ENCODE assay signal across 22 cellular contexts in the genomic region with DNA sequence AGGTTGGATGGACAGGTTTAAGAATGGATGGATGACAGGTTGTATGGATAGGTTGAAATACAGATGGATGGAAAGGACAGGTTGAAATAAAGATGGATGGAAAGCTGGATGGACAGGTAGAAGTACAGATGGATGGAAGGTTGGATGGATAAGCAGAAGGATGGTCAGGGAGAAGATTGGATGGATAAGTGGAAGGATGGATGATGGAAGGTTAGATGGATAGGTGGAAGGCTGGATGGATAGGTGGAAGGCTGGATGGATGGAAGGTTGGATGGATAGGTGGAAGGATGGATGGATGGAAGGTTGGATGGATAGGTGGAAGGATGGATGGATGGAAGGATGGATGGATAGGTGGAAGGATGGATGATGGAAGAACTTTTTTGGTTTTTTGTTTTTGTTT. TPM values are rescaled to one million over a fixed set of nuclear protein-coding genes. Genes with fewer than 3 reads are reported as not detected.
DNase-seq lines count a peak whose midpoint lies in the region; ATAC-seq and TF ChIP-seq lines count a peak whose summit lies in the region.
"Had no signal": no experiment of that assay in that cellular context is flagged by ENCODE, and none has a peak within 500 bp of the region (broad histone marks: within the 10 kb centered on the region; RNA-seq: fewer than 3 reads in every experiment).

No MANE protein-coding gene starts in this region.

- no peak overlapping the region for H3K27ac Mint-ChIP-seq in activated naive CD4-positive, alpha-beta T cell treated with anti-CD3 and anti-CD28 coated beads, Interleukin-2, amount 50 U/mL, for 24 hours
- H3K27ac Mint-ChIP-seq in Caco-2 (ENCODE audit: unreplicated experiment), result no peak overlapping the region
- peak overlapping the region; percentile 13 for H3K27ac Mint-ChIP-seq in activated naive CD8-positive, alpha-beta T cell treated with anti-CD3 and anti-CD28 coated beads, Interleukin-2, amount 50 U/mL, for 24 hours
- H3K27ac Mint-ChIP-seq in nephron progenitor cell, result no peak overlapping the region
- H3K27ac Mint-ChIP-seq in activated CD4-positive, alpha-beta memory T cell treated with anti-CD3 and anti-CD28 coated beads for 36 hours, result no peak overlapping the region
- H3K27ac Mint-ChIP-seq: IgD-negative memory B cell had no signal

- no TSS peak for BruUV-seq in Caco-2 (replicated peaks; lab: Mats Ljungman, UMichigan)

- peaks cover 6% of the 10 kb centered on the region for H3K27me3 Mint-ChIP-seq in activated naive CD4-positive, alpha-beta T cell treated with anti-CD3 and anti-CD28 coated beads, Interleukin-2, amount 50 U/mL, for 24 hours
- H3K27me3 Mint-ChIP-seq in Caco-2 (ENCODE audit: insufficient read depth, unreplicated experiment), result peaks cover 6% of the 10 kb centered on the region
- H3K27me3 Mint-ChIP-seq in activated naive CD8-positive, alpha-beta T cell treated with anti-CD3 and anti-CD28 coated beads, Interleukin-2, amount 50 U/mL, for 24 hours, result peaks cover 9% of the 10 kb centered on the region
- H3K27me3 Mint-ChIP-seq in nephron progenitor cell (ENCODE audit: low read depth, poor library complexity), result peaks cover 76% of the 10 kb centered on the region
- peaks cover 5% of the 10 kb centered on the region for H3K27me3 Mint-ChIP-seq in activated CD4-positive, alpha-beta memory T cell treated with anti-CD3 and anti-CD28 coated beads for 36 hours

- H3K9me3 Mint-ChIP-seq in activated naive CD4-positive, alpha-beta T cell treated with anti-CD3 and anti-CD28 coated beads, Interleukin-2, amount 50 U/mL, for 24 hours, result no peaks in the 10 kb centered on the region
- H3K9me3 Mint-ChIP-seq in Caco-2 (ENCODE audit: unreplicated experiment) (peaks cover 11% of the 10 kb centered on the region), nephron progenitor cell (peaks cover 10% of the 10 kb centered on the region)
- peaks cover 7% of the 10 kb centered on the region for H3K9me3 Mint-ChIP-seq in activated naive CD8-positive, alpha-beta T cell treated with anti-CD3 and anti-CD28 coated beads, Interleukin-2, amount 50 U/mL, for 24 hours
- H3K9me3 Mint-ChIP-seq in activated CD4-positive, alpha-beta memory T cell treated with anti-CD3 and anti-CD28 coated beads for 36 hours, result no peaks in the 10 kb centered on the region

- peak overlapping the region; percentile 0 for H3K4me3 Mint-ChIP-seq in activated naive CD4-positive, alpha-beta T cell treated with anti-CD3 and anti-CD28 coated beads, Interleukin-2, amount 50 U/mL, for 24 hours
- H3K4me3 Mint-ChIP-seq in Caco-2 (ENCODE audit: unreplicated experiment) (peak overlapping the region; percentile 8), nephron progenitor cell (peak overlapping the region; percentile 1)
- H3K4me3 Mint-ChIP-seq in activated naive CD8-positive, alpha-beta T cell treated with anti-CD3 and anti-CD28 coated beads, Interleukin-2, amount 50 U/mL, for 24 hours, result no peak overlapping the region
- H3K4me3 Mint-ChIP-seq in activated CD4-positive, alpha-beta memory T cell treated with anti-CD3 and anti-CD28 coated beads for 36 hours, result no peak overlapping the region

- H3K27me3 ChIP-seq in Caco-2 (replicated peaks; ENCODE audit: control insufficient read depth, insufficient read depth, low read length), result no peaks in the 10 kb centered on the region; the same call in none of the 2 replicates
- H3K27me3 ChIP-seq: SJCRH30 had no signal

- H3K9me3 ChIP-seq in Caco-2, result no peaks in the 10 kb centered on the region
- H3K9me3 ChIP-seq: HAP-1, SJCRH30 had no signal

- intact Hi-C loops in Caco-2 (cut with micrococcal nuclease; ENCODE audit: unreplicated experiment), result no loop called here
- intact Hi-C loops in activated CD4-positive, alpha-beta memory T cell treated with anti-CD3 and anti-CD28 coated beads for 36 hours (cut with micrococcal nuclease), result no loop called here

- no peaks in the 10 kb centered on the region for H3K36me3 Mint-ChIP-seq in activated naive CD4-positive, alpha-beta T cell treated with anti-CD3 and anti-CD28 coated beads, Interleukin-2, amount 50 U/mL, for 24 hours
- H3K36me3 Mint-ChIP-seq in Caco-2 (ENCODE audit: insufficient read depth, unreplicated experiment) (no peaks in the 10 kb centered on the region), nephron progenitor cell (ENCODE audit: low read depth) (peaks cover 5% of the 10 kb centered on the region)
- H3K36me3 Mint-ChIP-seq in activated naive CD8-positive, alpha-beta T cell treated with anti-CD3 and anti-CD28 coated beads, Interleukin-2, amount 50 U/mL, for 24 hours (ENCODE audit: low read depth), result no peaks in the 10 kb centered on the region
- no peaks in the 10 kb centered on the region for H3K36me3 Mint-ChIP-seq in activated CD4-positive, alpha-beta memory T cell treated with anti-CD3 and anti-CD28 coated beads for 36 hours

- ATAC-seq in activated naive CD8-positive, alpha-beta T cell treated with anti-CD3 and anti-CD28 coated beads, Interleukin-2, amount 50 U/mL, for 24 hours, result no peak
- ATAC-seq: Right ventricle myocardium inferior, SK-N-SH treated with all-trans-retinoic acid at 6 μM for 48 hours had no signal

- CTCF ChIA-PET in Caco-2 (lab: Charles Lee), result interaction anchor here (0.6 kb wide), 1 partner anchor 1020 kb away, joined by 3 read pairs; no protein-coding TSS in a partner anchor
- CTCF ChIA-PET in activated CD4-positive, alpha-beta memory T cell treated with anti-CD3 and anti-CD28 coated beads for 36 hours (lab: Charles Lee), result no interaction called here

- H3K36me3 ChIP-seq in Caco-2 (ENCODE audit: control insufficient read depth, insufficient read depth, low read length), result no peaks in the 10 kb centered on the region
- H3K36me3 ChIP-seq: HAP-1, SJCRH30 had no signal

- TF ChIP-seq CTCF in Caco-2 (IDR thresholded peaks at IDR 0.05; ENCODE audit: insufficient read depth in 1 of 2, low read depth in 1 of 2, low read length in 1 of 2, severe bottlenecking in 1 of 2, unreplicated experiment in 1 of 2), result no peak
- no peak for TF ChIP-seq CTCF in nephron progenitor cell (IDR thresholded peaks at IDR 0.05)

- no peaks in the 10 kb centered on the region for H3K4me1 ChIP-seq in Caco-2
- H3K4me1 ChIP-seq: HAP-1, SJCRH30 had no signal

- POLR2A ChIA-PET in Caco-2 (lab: Charles Lee), result no interaction called here
- POLR2A ChIA-PET in activated CD4-positive, alpha-beta memory T cell treated with anti-CD3 and anti-CD28 coated beads for 36 hours (lab: Charles Lee), result no interaction called here

- no peak for DNase-seq in activated naive CD4-positive, alpha-beta T cell (lab: John Stamatoyannopoulos, UW)
- DNase-seq in Caco-2, result no peak
- DNase-seq in activated naive CD8-positive, alpha-beta T cell treated with anti-CD3 and anti-CD28 coated beads, Interleukin-2, amount 50 U/mL, for 24 hours, result no peak
- no peak for DNase-seq in nephron progenitor cell
- DNase-seq in NOMO-1 treated with dmso at 0.1 percent for 144 hours (lab: John Stamatoyannopoulos, UW; ENCODE audit: unreplicated experiment), result no peak
- no peak for DNase-seq in activated CD4-positive, alpha-beta memory T cell treated with anti-CD3 and anti-CD28 coated beads for 36 hours
- DNase-seq: GM23248; NCI-H1048; NCI-H1694; NCI-H2029 treated with DMSO at 0.1 percent for 48 hours; NCI-H446 treated with DMSO at 0.1 percent for 48 hours; NCI-H82; NK-92 treated with Interleukin-12 subunit alpha and Interleukin-12 subunit beta, amount 100 ng/mL, for 24 hours; PC-9; SJCRH30 had no signal

- peaks cover 10% of the 10 kb centered on the region for H3K4me1 Mint-ChIP-seq in activated naive CD4-positive, alpha-beta T cell treated with anti-CD3 and anti-CD28 coated beads, Interleukin-2, amount 50 U/mL, for 24 hours
- H3K4me1 Mint-ChIP-seq in Caco-2 (ENCODE audit: low read depth, unreplicated experiment) (no peaks in the 10 kb centered on the region), nephron progenitor cell (peaks cover 1% of the 10 kb centered on the region)
- peaks cover 7% of the 10 kb centered on the region for H3K4me1 Mint-ChIP-seq in activated naive CD8-positive, alpha-beta T cell treated with anti-CD3 and anti-CD28 coated beads, Interleukin-2, amount 50 U/mL, for 24 hours
- H3K4me1 Mint-ChIP-seq in activated CD4-positive, alpha-beta memory T cell treated with anti-CD3 and anti-CD28 coated beads for 36 hours (ENCODE audit: low read depth), result peaks cover 2% of the 10 kb centered on the region

- no peak overlapping the region for H3K4me3 ChIP-seq in Caco-2 (ENCODE audit: low read depth, low read length)
- H3K4me3 ChIP-seq: GM23248, HAP-1, PC-9, SJCRH30 had no signal

RNA-seq across cellular contexts. Expression of a gene that starts 0.9 kb away (rescaled TPM):
- not detected in 2 replicates for total RNA-seq in Caco-2 (2022)
- total RNA-seq in activated CD4-positive, alpha-beta memory T cell treated with anti-CD3 and anti-CD28 coated beads for 36 hours, result under 1 TPM; 0.10 to 0.12 TPM
- total RNA-seq: A172, GM23248, PC-9, Right ventricle myocardium inferior, RPMI7951, SJCRH30 had no signal

RNA-seq across cellular contexts. Expression of a gene that starts 44.7 kb away (rescaled TPM):
- total RNA-seq in Caco-2 (2022), result 17.5 and 20.1 TPM in 2 replicates
- total RNA-seq in activated CD4-positive, alpha-beta memory T cell treated with anti-CD3 and anti-CD28 coated beads for 36 hours, result 10 to 100 TPM; 23.0 to 24.1 TPM

Comparison
In these comparisons a context has a peak if more than half of its experiments do, and no peak if none do; other contexts are left out.
1. H3K4me3 Mint-ChIP-seq: peak in activated naive CD4-positive, alpha-beta T cell treated with anti-CD3 and anti-CD28 coated beads, Interleukin-2, amount 50 U/mL, for 24 hours (single experiment), Caco-2 (single experiment) and nephron progenitor cell (single experiment); none in activated naive CD8-positive, alpha-beta T cell treated with anti-CD3 and anti-CD28 coated beads, Interleukin-2, amount 50 U/mL, for 24 hours (single experiment) and activated CD4-positive, alpha-beta memory T cell treated with anti-CD3 and anti-CD28 coated beads for 36 hours (single experiment).